In genomic region chr22:25485626-25486545, GRCh38 we compare ENCODE assay signal across 11 cellular contexts.
DNase-seq lines count a peak whose midpoint lies in the region; ATAC-seq and TF ChIP-seq lines count a peak whose summit lies in the region.
"Had no signal": no experiment of that assay in that cellular context is flagged by ENCODE, and none has a peak within 500 bp of the region (broad histone marks: within the 10 kb centered on the region; RNA-seq: fewer than 3 reads in every experiment).

No MANE protein-coding gene starts in this region.

- H3K9ac ChIP-seq in KMS-11: peak overlapping the region; percentile 23; the same call in 1 of the 2 replicates

- no peak overlapping the region for H2AFZ ChIP-seq in KMS-11 (ENCODE audit: low read depth)

- ATAC-seq in GM18511 (IDR thresholded peaks at IDR 0.05; ENCODE audit: unreplicated experiment) (peak; percentile 75), GM21423 (IDR thresholded peaks at IDR 0.05; ENCODE audit: unreplicated experiment) (peak; percentile 62), HG02571 (IDR thresholded peaks at IDR 0.05; ENCODE audit: unreplicated experiment) (no peak)
- ATAC-seq: effector memory CD8-positive, alpha-beta T cell had no signal

- H3K4me1 ChIP-seq in KMS-11 (ENCODE audit: low read depth, poor library complexity, severe bottlenecking): peaks cover 60% of the 10 kb centered on the region

- H3K4me2 ChIP-seq in KMS-11: peak overlapping the region; percentile 51; the same call in 1 of the 2 replicates

- H3K36me3 ChIP-seq in KMS-11 (ENCODE audit: insufficient read depth): no peaks in the 10 kb centered on the region
- H3K36me3 ChIP-seq: vagina had no signal

- DNase-seq in kidney tubule cell (ENCODE audit: low spot score): peak; percentile 52
- no peak for DNase-seq in GDM1 (lab: John Stamatoyannopoulos, UW)
- no peak for DNase-seq in NCI-H526 (lab: John Stamatoyannopoulos, UW)
- DNase-seq: anterior cingulate cortex; effector memory CD8-positive, alpha-beta T cell; hippocampal formation had no signal

- TF ChIP-seq CTCF in KMS-11 (conservative IDR thresholded peaks at IDR 0.05; ENCODE audit: low read depth, low read length): no peak

- H3K79me2 ChIP-seq in KMS-11 (ENCODE audit: insufficient read depth, low read depth): no peaks in the 10 kb centered on the region

- H3K4me3 ChIP-seq in KMS-11 (IDR thresholded peaks at IDR 0.05; ENCODE audit: insufficient read depth, low read depth, low read length): no peak overlapping the region
- H3K4me3 ChIP-seq: vagina had no signal

- no peaks in the 10 kb centered on the region for H3K27me3 ChIP-seq in KMS-11 (ENCODE audit: insufficient read depth, low read depth)
- H3K27me3 ChIP-seq: vagina had no signal

- H4K20me1 ChIP-seq in KMS-11 (ENCODE audit: insufficient read depth): no peaks in the 10 kb centered on the region

- H3K27ac ChIP-seq in KMS-11: peak overlapping the region; percentile 56
- H3K27ac ChIP-seq: vagina had no signal
